Comparison of ENCODE assay signal across 1 cellular context in the genomic region with DNA sequence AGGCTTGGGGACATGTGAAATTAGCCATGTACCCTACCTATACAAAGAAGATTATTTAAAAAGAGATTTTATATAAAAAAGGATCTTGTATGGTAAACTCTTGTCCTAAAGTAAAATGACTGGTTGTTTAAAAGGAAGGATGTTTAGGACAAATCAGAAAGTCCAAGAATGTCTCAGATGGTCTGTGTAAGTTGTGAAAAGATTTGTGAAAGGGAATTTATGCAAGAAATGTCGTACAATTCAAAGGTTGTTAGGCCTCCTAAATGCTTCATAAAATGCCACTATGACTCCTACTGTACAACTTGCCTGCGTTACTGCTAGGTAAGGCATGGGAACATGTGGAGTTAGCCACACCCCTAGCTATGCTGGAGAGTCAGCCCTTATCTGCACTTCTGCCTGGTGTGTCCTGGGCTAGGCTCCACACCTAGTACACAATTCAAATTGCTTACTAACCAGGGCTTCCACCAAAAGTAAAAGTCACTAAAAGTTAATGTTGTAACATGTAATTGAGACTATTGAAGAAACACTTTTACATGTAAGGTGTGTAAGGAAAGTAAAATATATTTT.
TF ChIP-seq lines count a peak whose summit lies in the region.

No MANE protein-coding gene starts in this region.

TF ChIP-seq in GM23338, 12 proteins besides CTCF, POLR2A, EP300 and RAD21:
- TF ChIP-seq, protein P1, sequence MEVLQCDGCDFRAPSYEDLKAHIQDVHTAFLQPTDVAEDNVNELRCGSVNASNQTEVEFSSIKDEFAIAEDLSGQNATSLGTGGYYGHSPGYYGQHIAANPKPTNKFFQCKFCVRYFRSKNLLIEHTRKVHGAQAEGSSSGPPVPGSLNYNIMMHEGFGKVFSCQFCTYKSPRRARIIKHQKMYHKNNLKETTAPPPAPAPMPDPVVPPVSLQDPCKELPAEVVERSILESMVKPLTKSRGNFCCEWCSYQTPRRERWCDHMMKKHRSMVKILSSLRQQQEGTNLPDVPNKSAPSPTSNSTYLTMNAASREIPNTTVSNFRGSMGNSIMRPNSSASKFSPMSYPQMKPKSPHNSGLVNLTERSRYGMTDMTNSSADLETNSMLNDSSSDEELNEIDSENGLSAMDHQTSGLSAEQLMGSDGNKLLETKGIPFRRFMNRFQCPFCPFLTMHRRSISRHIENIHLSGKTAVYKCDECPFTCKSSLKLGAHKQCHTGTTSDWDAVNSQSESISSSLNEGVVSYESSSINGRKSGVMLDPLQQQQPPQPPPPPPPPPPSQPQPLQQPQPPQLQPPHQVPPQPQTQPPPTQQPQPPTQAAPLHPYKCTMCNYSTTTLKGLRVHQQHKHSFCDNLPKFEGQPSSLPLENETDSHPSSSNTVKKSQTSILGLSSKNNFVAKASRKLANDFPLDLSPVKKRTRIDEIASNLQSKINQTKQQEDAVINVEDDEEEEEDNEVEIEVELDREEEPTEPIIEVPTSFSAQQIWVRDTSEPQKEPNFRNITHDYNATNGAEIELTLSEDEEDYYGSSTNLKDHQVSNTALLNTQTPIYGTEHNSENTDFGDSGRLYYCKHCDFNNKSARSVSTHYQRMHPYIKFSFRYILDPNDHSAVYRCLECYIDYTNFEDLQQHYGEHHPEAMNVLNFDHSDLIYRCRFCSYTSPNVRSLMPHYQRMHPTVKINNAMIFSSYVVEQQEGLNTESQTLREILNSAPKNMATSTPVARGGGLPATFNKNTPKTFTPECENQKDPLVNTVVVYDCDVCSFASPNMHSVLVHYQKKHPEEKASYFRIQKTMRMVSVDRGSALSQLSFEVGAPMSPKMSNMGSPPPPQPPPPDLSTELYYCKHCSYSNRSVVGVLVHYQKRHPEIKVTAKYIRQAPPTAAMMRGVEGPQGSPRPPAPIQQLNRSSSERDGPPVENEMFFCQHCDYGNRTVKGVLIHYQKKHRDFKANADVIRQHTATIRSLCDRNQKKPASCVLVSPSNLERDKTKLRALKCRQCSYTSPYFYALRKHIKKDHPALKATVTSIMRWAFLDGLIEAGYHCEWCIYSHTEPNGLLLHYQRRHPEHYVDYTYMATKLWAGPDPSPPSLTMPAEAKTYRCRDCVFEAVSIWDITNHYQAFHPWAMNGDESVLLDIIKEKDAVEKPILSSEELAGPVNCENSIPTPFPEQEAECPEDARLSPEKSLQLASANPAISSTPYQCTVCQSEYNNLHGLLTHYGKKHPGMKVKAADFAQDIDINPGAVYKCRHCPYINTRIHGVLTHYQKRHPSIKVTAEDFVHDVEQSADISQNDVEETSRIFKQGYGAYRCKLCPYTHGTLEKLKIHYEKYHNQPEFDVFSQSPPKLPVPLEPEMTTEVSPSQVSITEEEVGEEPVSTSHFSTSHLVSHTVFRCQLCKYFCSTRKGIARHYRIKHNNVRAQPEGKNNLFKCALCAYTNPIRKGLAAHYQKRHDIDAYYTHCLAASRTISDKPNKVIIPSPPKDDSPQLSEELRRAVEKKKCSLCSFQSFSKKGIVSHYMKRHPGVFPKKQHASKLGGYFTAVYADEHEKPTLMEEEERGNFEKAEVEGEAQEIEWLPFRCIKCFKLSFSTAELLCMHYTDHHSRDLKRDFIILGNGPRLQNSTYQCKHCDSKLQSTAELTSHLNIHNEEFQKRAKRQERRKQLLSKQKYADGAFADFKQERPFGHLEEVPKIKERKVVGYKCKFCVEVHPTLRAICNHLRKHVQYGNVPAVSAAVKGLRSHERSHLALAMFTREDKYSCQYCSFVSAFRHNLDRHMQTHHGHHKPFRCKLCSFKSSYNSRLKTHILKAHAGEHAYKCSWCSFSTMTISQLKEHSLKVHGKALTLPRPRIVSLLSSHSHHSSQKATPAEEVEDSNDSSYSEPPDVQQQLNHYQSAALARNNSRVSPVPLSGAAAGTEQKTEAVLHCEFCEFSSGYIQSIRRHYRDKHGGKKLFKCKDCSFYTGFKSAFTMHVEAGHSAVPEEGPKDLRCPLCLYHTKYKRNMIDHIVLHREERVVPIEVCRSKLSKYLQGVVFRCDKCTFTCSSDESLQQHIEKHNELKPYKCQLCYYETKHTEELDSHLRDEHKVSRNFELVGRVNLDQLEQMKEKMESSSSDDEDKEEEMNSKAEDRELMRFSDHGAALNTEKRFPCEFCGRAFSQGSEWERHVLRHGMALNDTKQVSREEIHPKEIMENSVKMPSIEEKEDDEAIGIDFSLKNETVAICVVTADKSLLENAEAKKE (CRISPR knock-in tag; IDR thresholded peaks at IDR 0.05): no peak
- TF ChIP-seq ZNF331 (CRISPR knock-in tag; IDR thresholded peaks at IDR 0.05; ENCODE audit: low read depth) (no peak), NANOG (IDR thresholded peaks at IDR 0.05; ENCODE audit: borderline replicate concordance) (no peak), STAT1 (IDR thresholded peaks at IDR 0.05; ENCODE audit: unreplicated experiment) (no peak), ZNF114 (CRISPR knock-in tag; IDR thresholded peaks at IDR 0.05) (no peak), JUNB (IDR thresholded peaks at IDR 0.05; ENCODE audit: unreplicated experiment) (no peak), POLR2AphosphoS5 (IDR thresholded peaks at IDR 0.05; ENCODE audit: low read depth) (no peak), CREB1 (CRISPR knock-in tag; IDR thresholded peaks at IDR 0.05; ENCODE audit: low read depth) (no peak), EZH2 (IDR thresholded peaks at IDR 0.05; ENCODE audit: low read depth, unreplicated experiment) (no peak), EZH2phosphoT487 (IDR thresholded peaks at IDR 0.05; ENCODE audit: unreplicated experiment) (no peak)
- TF ChIP-seq, protein P2, sequence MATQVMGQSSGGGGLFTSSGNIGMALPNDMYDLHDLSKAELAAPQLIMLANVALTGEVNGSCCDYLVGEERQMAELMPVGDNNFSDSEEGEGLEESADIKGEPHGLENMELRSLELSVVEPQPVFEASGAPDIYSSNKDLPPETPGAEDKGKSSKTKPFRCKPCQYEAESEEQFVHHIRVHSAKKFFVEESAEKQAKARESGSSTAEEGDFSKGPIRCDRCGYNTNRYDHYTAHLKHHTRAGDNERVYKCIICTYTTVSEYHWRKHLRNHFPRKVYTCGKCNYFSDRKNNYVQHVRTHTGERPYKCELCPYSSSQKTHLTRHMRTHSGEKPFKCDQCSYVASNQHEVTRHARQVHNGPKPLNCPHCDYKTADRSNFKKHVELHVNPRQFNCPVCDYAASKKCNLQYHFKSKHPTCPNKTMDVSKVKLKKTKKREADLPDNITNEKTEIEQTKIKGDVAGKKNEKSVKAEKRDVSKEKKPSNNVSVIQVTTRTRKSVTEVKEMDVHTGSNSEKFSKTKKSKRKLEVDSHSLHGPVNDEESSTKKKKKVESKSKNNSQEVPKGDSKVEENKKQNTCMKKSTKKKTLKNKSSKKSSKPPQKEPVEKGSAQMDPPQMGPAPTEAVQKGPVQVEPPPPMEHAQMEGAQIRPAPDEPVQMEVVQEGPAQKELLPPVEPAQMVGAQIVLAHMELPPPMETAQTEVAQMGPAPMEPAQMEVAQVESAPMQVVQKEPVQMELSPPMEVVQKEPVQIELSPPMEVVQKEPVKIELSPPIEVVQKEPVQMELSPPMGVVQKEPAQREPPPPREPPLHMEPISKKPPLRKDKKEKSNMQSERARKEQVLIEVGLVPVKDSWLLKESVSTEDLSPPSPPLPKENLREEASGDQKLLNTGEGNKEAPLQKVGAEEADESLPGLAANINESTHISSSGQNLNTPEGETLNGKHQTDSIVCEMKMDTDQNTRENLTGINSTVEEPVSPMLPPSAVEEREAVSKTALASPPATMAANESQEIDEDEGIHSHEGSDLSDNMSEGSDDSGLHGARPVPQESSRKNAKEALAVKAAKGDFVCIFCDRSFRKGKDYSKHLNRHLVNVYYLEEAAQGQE (IDR thresholded peaks at IDR 0.05; ENCODE audit: unreplicated experiment): no peak
- TF ChIP-seq, protein P3, sequence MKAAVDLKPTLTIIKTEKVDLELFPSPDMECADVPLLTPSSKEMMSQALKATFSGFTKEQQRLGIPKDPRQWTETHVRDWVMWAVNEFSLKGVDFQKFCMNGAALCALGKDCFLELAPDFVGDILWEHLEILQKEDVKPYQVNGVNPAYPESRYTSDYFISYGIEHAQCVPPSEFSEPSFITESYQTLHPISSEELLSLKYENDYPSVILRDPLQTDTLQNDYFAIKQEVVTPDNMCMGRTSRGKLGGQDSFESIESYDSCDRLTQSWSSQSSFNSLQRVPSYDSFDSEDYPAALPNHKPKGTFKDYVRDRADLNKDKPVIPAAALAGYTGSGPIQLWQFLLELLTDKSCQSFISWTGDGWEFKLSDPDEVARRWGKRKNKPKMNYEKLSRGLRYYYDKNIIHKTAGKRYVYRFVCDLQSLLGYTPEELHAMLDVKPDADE (IDR thresholded peaks at IDR 0.05): no peak
TF ChIP-seq in GM23338: peak in this region for 0.
